Comparison of ENCODE assay signal across 13 cellular contexts in genomic region chr19:49848938-49849337, GRCh38. TPM values are rescaled to one million over a fixed set of nuclear protein-coding genes. Genes with fewer than 3 reads are reported as not detected.
A peak's percentile ranks its signal among the peaks of the same experiment; 100 is the strongest.
DNase-seq lines count a peak whose midpoint lies in the region; ATAC-seq, FAIRE-seq and TF ChIP-seq lines count a peak whose summit lies in the region.
"Had no signal": no experiment of that assay in that cellular context is flagged by ENCODE, and none has a peak within 500 bp of the region (broad histone marks: within the 10 kb centered on the region; RNA-seq: fewer than 3 reads in every experiment).

No MANE protein-coding gene starts in this region.

- peaks cover 46% of the 10 kb centered on the region for H3K4me1 ChIP-seq in OCI-LY1 (ENCODE audit: insufficient read depth, low read length, severe bottlenecking)
- H3K4me1 ChIP-seq in GM12878 (ENCODE audit: control insufficient read depth, insufficient read depth, low read length), result peaks cover 36% of the 10 kb centered on the region
- H3K4me1 ChIP-seq in mucosa of descending colon (ENCODE audit: low read depth), result peaks cover 14% of the 10 kb centered on the region

- peaks cover 21% of the 10 kb centered on the region for H3K27me3 Mint-ChIP-seq in activated CD8-positive, alpha-beta memory T cell treated with anti-CD3 and anti-CD28 coated beads, Interleukin-2, amount 10 ng/mL, durations not matched to agents 7 days and 5 days

- H3K4me2 ChIP-seq in OCI-LY1 (ENCODE audit: low read length) (no peak overlapping the region), GM12878 (ENCODE audit: control insufficient read depth, insufficient read depth) (peak overlapping the region; percentile 32; the same call in 1 of the 2 replicates)

- no peak overlapping the region for H3K4me3 ChIP-seq in OCI-LY1 (ENCODE audit: low read depth, low read length, poor library complexity, severe bottlenecking)
- no peak overlapping the region for H3K4me3 ChIP-seq in GM12878
- H3K4me3 ChIP-seq in mucosa of descending colon, result no peak overlapping the region
- H3K4me3 ChIP-seq: esophagus squamous epithelium, upper lobe of left lung had no signal

- CTCF ChIA-PET in activated CD8-positive, alpha-beta memory T cell treated with anti-CD3 and anti-CD28 coated beads, Interleukin-2, amount 10 ng/mL, durations not matched to agents 7 days and 5 days (lab: Charles Lee), result interaction anchor here (0.7 to 3.4 kb wide), 5 partner anchors 21 to 132 kb away, joined by 4 to 14 read pairs (median 6); partner anchors contain the start of genes FUZ and MED25
- CTCF ChIA-PET in GM12878 (lab: Yijun Ruan, JAX), result interaction anchor here (0.7 to 1.6 kb wide), 4 partner anchors 20 to 1358 kb away, joined by 3 to 6 read pairs (median 4); partner anchors contain the start of gene FUZ

- H2AFZ ChIP-seq in OCI-LY1 (ENCODE audit: low read length) (no peak overlapping the region), GM12878 (ENCODE audit: control insufficient read depth, low read depth, low read length) (no peak overlapping the region)

- RAD21 ChIA-PET in GM12878 (lab: Charles Lee; ENCODE audit: unreplicated experiment), result interaction anchor here (0.7 to 1.6 kb wide), 3 partner anchors 21 to 39 kb away, joined by 3 read pairs; partner anchors contain the start of gene AKT1S1

- H3K79me2 ChIP-seq in OCI-LY1 (ENCODE audit: insufficient read depth, low read length) (peaks cover 23% of the 10 kb centered on the region), GM12878 (ENCODE audit: control insufficient read depth, insufficient read depth, low read length) (peaks cover 6% of the 10 kb centered on the region)

- peaks cover 1% of the 10 kb centered on the region for H3K36me3 Mint-ChIP-seq in activated CD8-positive, alpha-beta memory T cell treated with anti-CD3 and anti-CD28 coated beads, Interleukin-2, amount 10 ng/mL, durations not matched to agents 7 days and 5 days
- peaks cover 16% of the 10 kb centered on the region for H3K36me3 Mint-ChIP-seq in stimulated activated effector memory CD8-positive, alpha-beta T cell treated with anti-CD3 and anti-CD28 coated beads, Interleukin-12 subunit alpha, Interleukin-12 subunit beta, amount 100 ng/mL, for 72 hours

- BruUV-seq in GM12878 (replicated peaks; lab: Mats Ljungman, UMichigan), result no TSS peak

- peaks cover 42% of the 10 kb centered on the region for H3K4me1 Mint-ChIP-seq in activated CD8-positive, alpha-beta memory T cell treated with anti-CD3 and anti-CD28 coated beads, Interleukin-2, amount 10 ng/mL, durations not matched to agents 7 days and 5 days
- H3K4me1 Mint-ChIP-seq in stimulated activated effector memory CD8-positive, alpha-beta T cell treated with anti-CD3 and anti-CD28 coated beads, Interleukin-12 subunit alpha, Interleukin-12 subunit beta, amount 100 ng/mL, for 72 hours, result peaks cover 37% of the 10 kb centered on the region

- H3K36me3 ChIP-seq in OCI-LY1 (ENCODE audit: insufficient read depth, low read length) (no peaks in the 10 kb centered on the region), GM12878 (ENCODE audit: control insufficient read depth in 2 of 2, insufficient read depth in 2 of 2, low read length in 1 of 2) (no peaks in the 10 kb centered on the region; a peak in 1 of 4 replicates), mucosa of descending colon (ENCODE audit: low read depth) (no peaks in the 10 kb centered on the region)
- H3K36me3 ChIP-seq: esophagus squamous epithelium, upper lobe of left lung had no signal

- WGBS in GM12878 (ENCODE audit: insufficient coverage, insufficient replicate concordance, low lambda C conversion rate, missing lambda C conversion rate), result 2% methylated on average over 3 of the region's 3 CpGs

- H3K27ac Mint-ChIP-seq in activated CD8-positive, alpha-beta memory T cell treated with anti-CD3 and anti-CD28 coated beads, Interleukin-2, amount 10 ng/mL, durations not matched to agents 7 days and 5 days, result peak overlapping the region; percentile 70
- peak overlapping the region; percentile 36 for H3K27ac Mint-ChIP-seq in stimulated activated effector memory CD8-positive, alpha-beta T cell treated with anti-CD3 and anti-CD28 coated beads, Interleukin-12 subunit alpha, Interleukin-12 subunit beta, amount 100 ng/mL, for 72 hours

- no peak for DNase-seq in activated CD8-positive, alpha-beta memory T cell treated with anti-CD3 and anti-CD28 coated beads, Interleukin-2, amount 10 ng/mL, durations not matched to agents 7 days and 5 days
- DNase-seq in activated CD8-positive, alpha-beta memory T cell treated with anti-CD3 and anti-CD28 coated beads for 24 hours, result no peak
- DNase-seq in GM12878 (ENCODE audit: low read depth, low spot score) (peak; percentile 32), COR-L47 (lab: John Stamatoyannopoulos, UW) (no peak), kidney tubule cell (ENCODE audit: low spot score) (no peak), mucosa of descending colon (no peak)
- DNase-seq in stimulated activated effector memory CD8-positive, alpha-beta T cell treated with anti-CD3 and anti-CD28 coated beads, Interleukin-12 subunit alpha, Interleukin-12 subunit beta, amount 100 ng/mL, for 72 hours (ENCODE audit: low spot score in 2 of 2), result no peak
- DNase-seq: activated naive CD4-positive, alpha-beta T cell treated with Interleukin-2 at 50 U/mL for 16 hours; esophagus squamous epithelium; upper lobe of left lung; WERI-Rb-1 had no signal

- in situ Hi-C loops in GM12878 (cut with MboI), result no loop called here

- TF ChIP-seq EP300 in GM12878 (IDR thresholded peaks at IDR 0.05; ENCODE audit: borderline replicate concordance in 1 of 2, control insufficient read depth in 1 of 2, low read depth in 2 of 2, low read length in 2 of 2), result no peak

- no peaks in the 10 kb centered on the region for H4K20me1 ChIP-seq in OCI-LY1 (ENCODE audit: insufficient read depth, low read length)
- no peaks in the 10 kb centered on the region for H4K20me1 ChIP-seq in GM12878 (ENCODE audit: control insufficient read depth, insufficient read depth)

- no peaks in the 10 kb centered on the region for H3K9me2 ChIP-seq in OCI-LY1 (ENCODE audit: low read depth, low read length)

- TF ChIP-seq CTCF in OCI-LY1 (IDR thresholded peaks at IDR 0.05; ENCODE audit: low read length), result no peak
- TF ChIP-seq CTCF in GM12878 (IDR thresholded peaks at IDR 0.05 in 2 of 3, conservative IDR thresholded peaks at IDR 0.05 in 1 of 3; ENCODE audit: control insufficient read depth in 2 of 3, extremely low read depth in 1 of 3, insufficient read depth in 1 of 3, low read depth in 3 of 3, low read length in 3 of 3), result no peak
- TF ChIP-seq CTCF in mucosa of descending colon (IDR thresholded peaks at IDR 0.05), result no peak

- POLR2A ChIA-PET in GM12878 (lab: Charles Lee), result interaction anchor here (1.2 to 2.7 kb wide), 2 partner anchors 20 to 206 kb away, joined by 4 to 12 read pairs; no protein-coding TSS in a partner anchor

- H3K27ac ChIP-seq in OCI-LY1 (ENCODE audit: low read depth, low read length, poor library complexity, severe bottlenecking) (peak overlapping the region; percentile 32), GM12878 (ENCODE audit: control insufficient read depth, insufficient read depth) (no peak overlapping the region)
- H3K27ac ChIP-seq: esophagus squamous epithelium, WERI-Rb-1 had no signal

- FAIRE-seq in GM12878 (lab: Jason Lieb, UNC), result peak; percentile 49
- FAIRE-seq: GM18507 had no signal

- H3K4me3 Mint-ChIP-seq in activated CD8-positive, alpha-beta memory T cell treated with anti-CD3 and anti-CD28 coated beads, Interleukin-2, amount 10 ng/mL, durations not matched to agents 7 days and 5 days, result peak overlapping the region; percentile 43
- peak overlapping the region; percentile 81 for H3K4me3 Mint-ChIP-seq in stimulated activated effector memory CD8-positive, alpha-beta T cell treated with anti-CD3 and anti-CD28 coated beads, Interleukin-12 subunit alpha, Interleukin-12 subunit beta, amount 100 ng/mL, for 72 hours

- SMC1A ChIA-PET in GM12878 (lab: Charles Lee; ENCODE audit: uncharacterized antibody, unreplicated experiment), result no interaction called here

- TF ChIP-seq POLR2A in GM12878 (IDR thresholded peaks at IDR 0.05; ENCODE audit: low read depth, low read length), result no peak

- ATAC-seq in activated CD8-positive, alpha-beta memory T cell treated with anti-CD3 and anti-CD28 coated beads, Interleukin-2, amount 10 ng/mL, durations not matched to agents 7 days and 5 days, result no peak
- peak; percentile 15 for ATAC-seq in GM12878
- no peak for ATAC-seq in stimulated activated effector memory CD8-positive, alpha-beta T cell treated with anti-CD3 and anti-CD28 coated beads, Interleukin-12 subunit alpha, Interleukin-12 subunit beta, amount 100 ng/mL, for 72 hours
- ATAC-seq in mucosa of descending colon, result no peak

- H3K9ac ChIP-seq in OCI-LY1 (ENCODE audit: low read length) (no peak overlapping the region), GM12878 (ENCODE audit: control insufficient read depth, insufficient read depth, low read length) (no peak overlapping the region)

- intact Hi-C loops in GM12878 (cut with micrococcal nuclease; ENCODE audit: unreplicated experiment), result no loop called here
- intact Hi-C loops in mucosa of descending colon (cut with DNase I, micrococcal nuclease), result no loop called here

- no peak for TF ChIP-seq RAD21 in GM12878 (IDR thresholded peaks at IDR 0.05; ENCODE audit: insufficient read depth, low read depth, low read length)

- 0 out of 2 replicates have a peak, but pooled peaks cover 3% of the 10 kb centered on the region for H3K9me3 ChIP-seq in OCI-LY1 (ENCODE audit: low read length)
- peaks cover 5% of the 10 kb centered on the region; the same call in 2 of the 3 replicates for H3K9me3 ChIP-seq in GM12878 (replicated peaks; ENCODE audit: control insufficient read depth, insufficient read depth, low read length)
- no peaks in the 10 kb centered on the region for H3K9me3 ChIP-seq in mucosa of descending colon
- H3K9me3 ChIP-seq: esophagus squamous epithelium, upper lobe of left lung had no signal

- H3F3A ChIP-seq in OCI-LY1 (ENCODE audit: insufficient read depth, low read length), result no peaks in the 10 kb centered on the region

- H3K9me3 Mint-ChIP-seq in activated CD8-positive, alpha-beta memory T cell treated with anti-CD3 and anti-CD28 coated beads, Interleukin-2, amount 10 ng/mL, durations not matched to agents 7 days and 5 days (ENCODE audit: low read depth), result peaks cover 2% of the 10 kb centered on the region
- H3K9me3 Mint-ChIP-seq in stimulated activated effector memory CD8-positive, alpha-beta T cell treated with anti-CD3 and anti-CD28 coated beads, Interleukin-12 subunit alpha, Interleukin-12 subunit beta, amount 100 ng/mL, for 72 hours, result peaks cover 3% of the 10 kb centered on the region

- H3K27me3 ChIP-seq in OCI-LY1 (ENCODE audit: insufficient read depth, low read length) (no peaks in the 10 kb centered on the region), GM12878 (replicated peaks in 1 of 2; ENCODE audit: control insufficient read depth in 2 of 2, insufficient read depth in 2 of 2, low read length in 1 of 2) (no peaks in the 10 kb centered on the region)
- H3K27me3 ChIP-seq: esophagus squamous epithelium, upper lobe of left lung had no signal

RNA-seq across cellular contexts. Expression of gene PTOV1, which starts 2.0 kb away (rescaled TPM):
- total RNA-seq in activated CD8-positive, alpha-beta memory T cell treated with anti-CD3 and anti-CD28 coated beads, Interleukin-2, amount 10 ng/mL, durations not matched to agents 7 days and 5 days, result 10 to 100 TPM; 78.2 to 79.4 TPM
- 58.2 and 66.1 TPM in 2 replicates for total RNA-seq in GM12878 (2013; cell fraction: nucleolus; rRNA removed)
- total RNA-seq in GM12878 (2014; rRNA removed) (28.7 and 36.6 TPM in 2 replicates), GM12878 (2014; rRNA removed; fragmentation: Illumina TruSeq; extraction: Trizol) (17.8 and 18.1 TPM in 2 replicates), GM12878 (2021) (76.7 and 83.5 TPM in 2 replicates), mucosa of descending colon (100 to 1,000 TPM in 2 of 3 donors, 10 to 100 TPM in 1; 92.8 to 171 (median 107) TPM)
- 30.2 TPM for polyA plus RNA-seq in GM12878 (2011; ENCODE audit: low read depth)
- polyA plus RNA-seq in GM12878 (2011; rRNA removed) (13.2 and 23.4 TPM in 2 replicates), GM12878 (2014; fragmentation: Illumina TruSeq; extraction: Trizol) (3.6 and 21.2 TPM in 2 replicates), GM12878 (2014; fragmentation: Nextera tagmentation; extraction: Ambion mirVana) (10 to 100 TPM in 1 of 2 experiments, 1 to 10 TPM in 1; 3.2 to 10.6 TPM), GM12878 (2014; rRNA removed) (38.1 and 41.5 TPM in 2 replicates), GM12878 (2016; fragmentation: Nextera tagmentation; extraction: Ambion mirVana) (10 to 100 TPM; 14.8 to 45.0 TPM)
- polyA plus RNA-seq in GM12878 (2011; cell fraction: cytosol; rRNA removed), result 27.6 and 37.3 TPM in 2 replicates
- 211 and 220 TPM in 2 replicates for polyA plus RNA-seq in GM12878 (2011; cell fraction: nucleus; rRNA removed)
- polyA plus RNA-seq in GM12878 (2012), result 65.8 and 71.6 TPM in 2 replicates
- polyA minus RNA-seq in GM12878 (2011; rRNA and poly(A)+ RNA removed), result 23.6 and 59.2 TPM in 2 replicates
- 23.4 and 35.5 TPM in 2 replicates for polyA minus RNA-seq in GM12878 (2011; cell fraction: cytosol; rRNA and poly(A)+ RNA removed)
- polyA minus RNA-seq in GM12878 (2011; cell fraction: nucleus; rRNA and poly(A)+ RNA removed), result 46.5 and 68.3 TPM in 2 replicates

RNA-seq across cellular contexts. Expression of gene PNKP, which starts 18.4 kb away (rescaled TPM):
- total RNA-seq in activated CD8-positive, alpha-beta memory T cell treated with anti-CD3 and anti-CD28 coated beads, Interleukin-2, amount 10 ng/mL, durations not matched to agents 7 days and 5 days, result 100 to 1,000 TPM; 130 to 133 TPM
- 72.0 and 74.7 TPM in 2 replicates for total RNA-seq in GM12878 (2013; cell fraction: nucleolus; rRNA removed)
- 42.3 and 55.5 TPM in 2 replicates for total RNA-seq in GM12878 (2014; rRNA removed)
- 19.3 and 20.2 TPM in 2 replicates for total RNA-seq in GM12878 (2014; rRNA removed; fragmentation: Illumina TruSeq; extraction: Trizol)
- 61.4 and 82.3 TPM in 2 replicates for total RNA-seq in GM12878 (2021)
- polyA plus RNA-seq in GM12878 (2011; ENCODE audit: low read depth), result 13.5 TPM
- polyA plus RNA-seq in GM12878 (2011; rRNA removed), result 9.2 and 14.6 TPM in 2 replicates
- polyA plus RNA-seq in GM12878 (2011; cell fraction: cytosol; rRNA removed), result 12.5 and 23.5 TPM in 2 replicates
- polyA plus RNA-seq in GM12878 (2011; cell fraction: nucleus; rRNA removed), result 123 and 193 TPM in 2 replicates
- polyA plus RNA-seq in GM12878 (2012), result 31.3 and 48.0 TPM in 2 replicates
- 15.1 and 20.3 TPM in 2 replicates for polyA plus RNA-seq in GM12878 (2014; fragmentation: Illumina TruSeq; extraction: Trizol)
- 1 to 10 TPM; 2.9 to 4.0 TPM for polyA plus RNA-seq in GM12878 (2014; fragmentation: Nextera tagmentation; extraction: Ambion mirVana)
- 73.5 and 77.2 TPM in 2 replicates for polyA plus RNA-seq in GM12878 (2014; rRNA removed)
- polyA plus RNA-seq in GM12878 (2016; fragmentation: Nextera tagmentation; extraction: Ambion mirVana), result 10 to 100 TPM; 46.2 to 47.4 TPM
- 9.7 and 14.6 TPM in 2 replicates for polyA minus RNA-seq in GM12878 (2011; rRNA and poly(A)+ RNA removed)
- polyA minus RNA-seq in GM12878 (2011; cell fraction: cytosol; rRNA and poly(A)+ RNA removed), result 9.6 and 16.8 TPM in 2 replicates
- 27.8 and 56.3 TPM in 2 replicates for polyA minus RNA-seq in GM12878 (2011; cell fraction: nucleus; rRNA and poly(A)+ RNA removed)
- total RNA-seq in mucosa of descending colon, result 100 to 1,000 TPM in 2 of 3 donors, 10 to 100 TPM in 1; 84.3 to 114 (median 111) TPM

RNA-seq across cellular contexts. Expression of gene AKT1S1, which starts 28.2 kb away (rescaled TPM):
- 10 to 100 TPM; 13.4 to 21.2 TPM for total RNA-seq in activated CD8-positive, alpha-beta memory T cell treated with anti-CD3 and anti-CD28 coated beads, Interleukin-2, amount 10 ng/mL, durations not matched to agents 7 days and 5 days
- 16.5 and 17.4 TPM in 2 replicates for total RNA-seq in GM12878 (2013; cell fraction: nucleolus; rRNA removed)
- 7.7 and 9.3 TPM in 2 replicates for total RNA-seq in GM12878 (2014; rRNA removed)
- total RNA-seq in GM12878 (2014; rRNA removed; fragmentation: Illumina TruSeq; extraction: Trizol), result 3.8 and 5.1 TPM in 2 replicates
- total RNA-seq in GM12878 (2021), result 20.9 and 21.4 TPM in 2 replicates
- 3.8 TPM for polyA plus RNA-seq in GM12878 (2011; ENCODE audit: low read depth)
- 7.2 and 13.1 TPM in 2 replicates for polyA plus RNA-seq in GM12878 (2011; rRNA removed)
- polyA plus RNA-seq in GM12878 (2011; cell fraction: cytosol; rRNA removed), result 19.6 and 24.1 TPM in 2 replicates
- polyA plus RNA-seq in GM12878 (2011; cell fraction: nucleus; rRNA removed), result 62.1 and 64.3 TPM in 2 replicates
- polyA plus RNA-seq in GM12878 (2012), result 16.2 and 17.4 TPM in 2 replicates
- polyA plus RNA-seq in GM12878 (2014; fragmentation: Illumina TruSeq; extraction: Trizol), result 9.4 and 11.6 TPM in 2 replicates
- 1 to 10 TPM in 1 of 2 experiments, under 1 TPM in 1; 0.43 to 1.2 TPM for polyA plus RNA-seq in GM12878 (2014; fragmentation: Nextera tagmentation; extraction: Ambion mirVana)
- polyA plus RNA-seq in GM12878 (2014; rRNA removed), result 23.0 and 24.5 TPM in 2 replicates
- polyA plus RNA-seq in GM12878 (2016; fragmentation: Nextera tagmentation; extraction: Ambion mirVana), result 10 to 100 TPM; 13.4 to 15.4 TPM
- 6.1 and 9.8 TPM in 2 replicates for polyA minus RNA-seq in GM12878 (2011; rRNA and poly(A)+ RNA removed)
- polyA minus RNA-seq in GM12878 (2011; cell fraction: cytosol; rRNA and poly(A)+ RNA removed), result 5.3 and 5.8 TPM in 2 replicates
- 14.9 and 24.9 TPM in 2 replicates for polyA minus RNA-seq in GM12878 (2011; cell fraction: nucleus; rRNA and poly(A)+ RNA removed)
- total RNA-seq in mucosa of descending colon, result 10 to 100 TPM; 38.8 to 44.0 (median 42.3) TPM

RNA-seq across cellular contexts. Expression of gene TBC1D17, which starts 28.6 kb away (rescaled TPM):
- 10 to 100 TPM; 26.2 to 39.3 TPM for total RNA-seq in activated CD8-positive, alpha-beta memory T cell treated with anti-CD3 and anti-CD28 coated beads, Interleukin-2, amount 10 ng/mL, durations not matched to agents 7 days and 5 days
- total RNA-seq in GM12878 (2013; cell fraction: nucleolus; rRNA removed), result 24.8 and 29.4 TPM in 2 replicates
- total RNA-seq in GM12878 (2014; rRNA removed), result 3.5 and 3.6 TPM in 2 replicates
- 3.1 and 3.2 TPM in 2 replicates for total RNA-seq in GM12878 (2014; rRNA removed; fragmentation: Illumina TruSeq; extraction: Trizol)
- total RNA-seq in GM12878 (2021), result 20.4 and 20.9 TPM in 2 replicates
- 36.4 TPM for polyA plus RNA-seq in GM12878 (2011; ENCODE audit: low read depth)
- polyA plus RNA-seq in GM12878 (2011; rRNA removed), result 11.7 and 18.9 TPM in 2 replicates
- polyA plus RNA-seq in GM12878 (2011; cell fraction: cytosol; rRNA removed), result 21.8 and 25.4 TPM in 2 replicates
- polyA plus RNA-seq in GM12878 (2011; cell fraction: nucleus; rRNA removed), result 93.9 and 98.8 TPM in 2 replicates
- polyA plus RNA-seq in GM12878 (2012), result 45.9 and 50.1 TPM in 2 replicates
- polyA plus RNA-seq in GM12878 (2014; fragmentation: Illumina TruSeq; extraction: Trizol), result 8.6 and 10.9 TPM in 2 replicates
- polyA plus RNA-seq in GM12878 (2014; fragmentation: Nextera tagmentation; extraction: Ambion mirVana), result under 1 TPM; 0.42 to 0.52 TPM
- polyA plus RNA-seq in GM12878 (2014; rRNA removed), result 17.4 and 22.3 TPM in 2 replicates
- polyA plus RNA-seq in GM12878 (2016; fragmentation: Nextera tagmentation; extraction: Ambion mirVana), result 10 to 100 TPM; 11.5 to 13.2 TPM
- 11.3 and 21.0 TPM in 2 replicates for polyA minus RNA-seq in GM12878 (2011; rRNA and poly(A)+ RNA removed)
- 9.3 and 10.2 TPM in 2 replicates for polyA minus RNA-seq in GM12878 (2011; cell fraction: cytosol; rRNA and poly(A)+ RNA removed)
- 18.5 and 22.0 TPM in 2 replicates for polyA minus RNA-seq in GM12878 (2011; cell fraction: nucleus; rRNA and poly(A)+ RNA removed)
- 10 to 100 TPM; 33.7 to 55.7 (median 45.1) TPM for total RNA-seq in mucosa of descending colon

RNA-seq across cellular contexts. Expression of gene MED25, which starts 30.8 kb away (rescaled TPM):
- 10 to 100 TPM; 57.5 to 70.5 TPM for total RNA-seq in activated CD8-positive, alpha-beta memory T cell treated with anti-CD3 and anti-CD28 coated beads, Interleukin-2, amount 10 ng/mL, durations not matched to agents 7 days and 5 days
- 48.8 and 55.5 TPM in 2 replicates for total RNA-seq in GM12878 (2013; cell fraction: nucleolus; rRNA removed)
- 12.8 and 15.6 TPM in 2 replicates for total RNA-seq in GM12878 (2014; rRNA removed)
- 8.0 and 8.2 TPM in 2 replicates for total RNA-seq in GM12878 (2014; rRNA removed; fragmentation: Illumina TruSeq; extraction: Trizol)
- 49.5 and 53.9 TPM in 2 replicates for total RNA-seq in GM12878 (2021)
- 23.8 TPM for polyA plus RNA-seq in GM12878 (2011; ENCODE audit: low read depth)
- 12.6 and 15.5 TPM in 2 replicates for polyA plus RNA-seq in GM12878 (2011; rRNA removed)
- polyA plus RNA-seq in GM12878 (2011; cell fraction: cytosol; rRNA removed), result 14.4 and 17.5 TPM in 2 replicates
- polyA plus RNA-seq in GM12878 (2011; cell fraction: nucleus; rRNA removed), result 104 and 107 TPM in 2 replicates
- 37.8 and 50.2 TPM in 2 replicates for polyA plus RNA-seq in GM12878 (2012)
- polyA plus RNA-seq in GM12878 (2014; fragmentation: Illumina TruSeq; extraction: Trizol), result 14.3 and 32.4 TPM in 2 replicates
- 1 to 10 TPM; 3.5 to 5.2 TPM for polyA plus RNA-seq in GM12878 (2014; fragmentation: Nextera tagmentation; extraction: Ambion mirVana)
- 24.5 and 34.4 TPM in 2 replicates for polyA plus RNA-seq in GM12878 (2014; rRNA removed)
- 10 to 100 TPM; 18.7 to 20.7 TPM for polyA plus RNA-seq in GM12878 (2016; fragmentation: Nextera tagmentation; extraction: Ambion mirVana)
- 27.4 and 44.8 TPM in 2 replicates for polyA minus RNA-seq in GM12878 (2011; rRNA and poly(A)+ RNA removed)
- 18.2 and 19.9 TPM in 2 replicates for polyA minus RNA-seq in GM12878 (2011; cell fraction: cytosol; rRNA and poly(A)+ RNA removed)
- polyA minus RNA-seq in GM12878 (2011; cell fraction: nucleus; rRNA and poly(A)+ RNA removed), result 28.3 and 50.0 TPM in 2 replicates
- 10 to 100 TPM; 54.7 to 57.4 (median 55.2) TPM for total RNA-seq in mucosa of descending colon
